Comparison of ENCODE assay signal across 10 cellular contexts in genomic region chr3:188169826-188170455, GRCh38. TPM values are rescaled to one million over a fixed set of nuclear protein-coding genes. Genes with fewer than 3 reads are reported as not detected.
DNase-seq lines count a peak whose midpoint lies in the region; ATAC-seq and TF ChIP-seq lines count a peak whose summit lies in the region.
"Had no signal": no experiment of that assay in that cellular context is flagged by ENCODE, and none has a peak within 500 bp of the region (broad histone marks: within the 10 kb centered on the region; RNA-seq: fewer than 3 reads in every experiment).

No MANE protein-coding gene starts in this region.

- H3K27ac ChIP-seq in C4-2B = peak overlapping the region; percentile 71
- H3K27ac ChIP-seq: lower lobe of right lung had no signal

- in situ Hi-C loops in G401 (cut with HindIII; ENCODE audit: low sequenced_read_pairs) = no loop called here

- H3K27me3 Mint-ChIP-seq in natural killer cell treated with Interleukin-12 subunit alpha and Interleukin-12 subunit beta and Interleukin-15 and Interleukin-18, amount 100 ng/mL, for 72 hours = no peaks in the 10 kb centered on the region

- peaks cover 4% of the 10 kb centered on the region for H3K9me3 Mint-ChIP-seq in natural killer cell treated with Interleukin-12 subunit alpha and Interleukin-12 subunit beta and Interleukin-15 and Interleukin-18, amount 100 ng/mL, for 72 hours

- DNase-seq in G401 (ENCODE audit: low spot score) = peak; percentile 69
- DNase-seq in ecto neural progenitor cell (ENCODE audit: low spot score) = peak; percentile 7
- no peak for DNase-seq in natural killer cell treated with Interleukin-12 subunit alpha and Interleukin-12 subunit beta and Interleukin-15 and Interleukin-18, amount 100 ng/mL, for 72 hours (ENCODE audit: low spot score)
- DNase-seq: lower lobe of right lung, MV-4-11, NCI-H82 had no signal

- H3K4me3 Mint-ChIP-seq in natural killer cell treated with Interleukin-12 subunit alpha and Interleukin-12 subunit beta and Interleukin-15 and Interleukin-18, amount 100 ng/mL, for 72 hours = no peak overlapping the region

- peaks cover 37 to 45% of the 10 kb centered on the region in 2 donors for H3K4me1 Mint-ChIP-seq in natural killer cell treated with Interleukin-12 subunit alpha and Interleukin-12 subunit beta and Interleukin-15 and Interleukin-18, amount 100 ng/mL, for 72 hours (ENCODE audit: low read depth in 2 of 2)

- TF ChIP-seq CTCF in C4-2B (conservative IDR thresholded peaks at IDR 0.05) = no peak

- H3K36me3 Mint-ChIP-seq in natural killer cell treated with Interleukin-12 subunit alpha and Interleukin-12 subunit beta and Interleukin-15 and Interleukin-18, amount 100 ng/mL, for 72 hours = no peaks in the 10 kb centered on the region

- no peak for ATAC-seq in natural killer cell treated with Interleukin-12 subunit alpha and Interleukin-12 subunit beta and Interleukin-15 and Interleukin-18, amount 100 ng/mL, for 72 hours
- ATAC-seq in HG02973 (IDR thresholded peaks at IDR 0.05; ENCODE audit: unreplicated experiment) (no peak), GM18520 (IDR thresholded peaks at IDR 0.05; ENCODE audit: unreplicated experiment) (no peak), HG03045 (IDR thresholded peaks at IDR 0.05; ENCODE audit: unreplicated experiment) (no peak)

- peak overlapping the region; percentile 17 to 25 for H3K27ac Mint-ChIP-seq in natural killer cell treated with Interleukin-12 subunit alpha and Interleukin-12 subunit beta and Interleukin-15 and Interleukin-18, amount 100 ng/mL, for 72 hours

RNA-seq across cellular contexts. Expression of gene LPP, which starts 16.0 kb away (rescaled TPM):
- 6.4 and 12.6 TPM in 2 replicates for total RNA-seq in G401 (2014; rRNA removed; shearing (Covaris generic))
- total RNA-seq in natural killer cell treated with Interleukin-12 subunit alpha and Interleukin-12 subunit beta and Interleukin-15 and Interleukin-18, amount 100 ng/mL, for 72 hours = 10 to 100 TPM; 52.7 to 56.7 TPM
